In the genomic region with DNA sequence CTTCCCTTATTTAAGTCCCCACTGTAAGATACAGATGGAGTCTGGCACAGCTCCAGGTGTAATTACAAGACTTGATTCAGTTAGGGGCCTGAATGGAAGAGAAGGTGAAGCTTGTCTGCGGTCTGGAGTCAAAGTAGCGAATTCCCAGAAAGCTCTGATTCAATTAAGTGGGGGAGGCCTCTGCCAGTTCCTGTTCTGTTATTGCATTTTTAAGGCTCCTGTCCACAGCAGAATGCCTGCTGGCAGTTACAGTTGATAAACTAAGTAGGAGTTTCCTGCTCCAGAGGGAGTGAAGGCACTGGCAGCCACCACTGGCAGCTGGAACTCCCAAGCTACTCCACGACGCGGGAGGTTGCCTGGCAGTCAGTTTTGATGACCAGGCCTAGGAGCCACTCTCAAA, we compare ENCODE assay signal across 15 cellular contexts.
DNase-seq lines count a peak whose midpoint lies in the region; ATAC-seq, FAIRE-seq and TF ChIP-seq lines count a peak whose summit lies in the region.
"Had no signal": no experiment of that assay in that cellular context is flagged by ENCODE, and none has a peak within 500 bp of the region (broad histone marks: within the 10 kb centered on the region; RNA-seq: fewer than 3 reads in every experiment).

No MANE protein-coding gene starts in this region.

- no peak overlapping the region for H3K4me2 ChIP-seq in astrocyte (ENCODE audit: low read length)

- no peak overlapping the region for H3K27ac ChIP-seq in astrocyte (ENCODE audit: low read depth, low read length)

- DNase-seq in Kasumi-1 (lab: John Stamatoyannopoulos, UW) (peak; percentile 61 to 69), NCI-H2227 treated with DMSO at 0.1 percent for 48 hours (lab: John Stamatoyannopoulos, UW) (peak; percentile 89), astrocyte (ENCODE audit: low read depth) (peak; percentile 53), AG08395 (ENCODE audit: low spot score) (no peak), immature natural killer cell (no peak)
- DNase-seq: activated CD8-positive, alpha-beta memory T cell treated with anti-CD3 and anti-CD28 coated beads, Interleukin-2, amount 50 U/mL, for 4 hours; aorta; Caco-2; NCI-H526 treated with DMSO at 0.1 percent for 48 hours had no signal

- H3K36me3 Mint-ChIP-seq in astrocyte (ENCODE audit: low read depth, unreplicated experiment) (no peaks in the 10 kb centered on the region), nephron (ENCODE audit: low read depth) (no peaks in the 10 kb centered on the region), immature natural killer cell (no peaks in the 10 kb centered on the region)

- no peak overlapping the region for H3K4me3 ChIP-seq in astrocyte (ENCODE audit: insufficient read depth, low read depth, low read length)

- no peak overlapping the region for H3K4me3 Mint-ChIP-seq in astrocyte (ENCODE audit: unreplicated experiment)
- no peak overlapping the region for H3K4me3 Mint-ChIP-seq in nephron
- no peak overlapping the region for H3K4me3 Mint-ChIP-seq in immature natural killer cell
- H3K4me3 Mint-ChIP-seq: neural crest cell; T-helper 2 cell treated with Interferon-gamma antibody and Interleukin-4, amounts not matched to agents 5 μg/mL and 100 μg/mL, for 36 hours had no signal

- H2AFZ ChIP-seq in astrocyte (ENCODE audit: low read depth, low read length): no peak overlapping the region

- no peaks in the 10 kb centered on the region for H3K79me2 ChIP-seq in astrocyte (ENCODE audit: insufficient read depth, low read length)

- H3K27me3 Mint-ChIP-seq in astrocyte (ENCODE audit: low read depth, unreplicated experiment) (peaks cover 3% of the 10 kb centered on the region), nephron (ENCODE audit: low read depth) (peaks cover 3% of the 10 kb centered on the region), immature natural killer cell (ENCODE audit: low read depth in 3 of 3) (peaks cover 0 to 5% (median 0%) of the 10 kb centered on the region in 3 donors)

- no peaks in the 10 kb centered on the region for H3K4me1 ChIP-seq in astrocyte (ENCODE audit: insufficient read depth, low read length)
- H3K4me1 ChIP-seq: Caco-2 had no signal

- TF ChIP-seq CTCF in astrocyte (IDR thresholded peaks at IDR 0.05; ENCODE audit: insufficient read depth, low read depth, low read length): no peak
- no peak for TF ChIP-seq CTCF in nephron (IDR thresholded peaks at IDR 0.05; ENCODE audit: unreplicated experiment in 3 of 3)

- ATAC-seq in HG03439 (IDR thresholded peaks at IDR 0.05; ENCODE audit: unreplicated experiment): no peak
- ATAC-seq in GM19395 (IDR thresholded peaks at IDR 0.05; ENCODE audit: unreplicated experiment): no peak
- ATAC-seq: HCT116 had no signal

- H4K20me1 ChIP-seq in astrocyte (ENCODE audit: insufficient read depth, low read length): no peaks in the 10 kb centered on the region

- FAIRE-seq in astrocyte (lab: Jason Lieb, UNC): no peak

- no peaks in the 10 kb centered on the region for H3K9me3 Mint-ChIP-seq in astrocyte (ENCODE audit: unreplicated experiment)
- H3K9me3 Mint-ChIP-seq in nephron: no peaks in the 10 kb centered on the region
- H3K9me3 Mint-ChIP-seq in immature natural killer cell: peaks cover 0 to 2% (median 0%) of the 10 kb centered on the region in 6 donors
- H3K9me3 Mint-ChIP-seq: neural crest cell; T-helper 2 cell treated with Interferon-gamma antibody and Interleukin-4, amounts not matched to agents 5 μg/mL and 100 μg/mL, for 36 hours had no signal

- no peaks in the 10 kb centered on the region for H3K9me3 ChIP-seq in astrocyte (ENCODE audit: insufficient read depth, low read depth, low read length)
- H3K9me3 ChIP-seq: Caco-2 had no signal

- H3K36me3 ChIP-seq in astrocyte (ENCODE audit: insufficient read depth, low read length): no peaks in the 10 kb centered on the region

- no peak overlapping the region for H3K9ac ChIP-seq in astrocyte (ENCODE audit: low read length)

- H3K4me1 Mint-ChIP-seq in astrocyte (ENCODE audit: low read depth, unreplicated experiment) (peaks cover 2% of the 10 kb centered on the region), nephron (peaks cover 7% of the 10 kb centered on the region), immature natural killer cell (peaks cover 0 to under 1% of the 10 kb centered on the region in 2 donors)

- H3K27me3 ChIP-seq in astrocyte (ENCODE audit: insufficient read depth, low read length): no peaks in the 10 kb centered on the region

- no peak overlapping the region for H3K27ac Mint-ChIP-seq in astrocyte (ENCODE audit: unreplicated experiment)
- H3K27ac Mint-ChIP-seq in nephron: peak overlapping the region; percentile 25 to 84 (median 39)
- no peak overlapping the region for H3K27ac Mint-ChIP-seq in immature natural killer cell
- H3K27ac Mint-ChIP-seq: T-helper 2 cell treated with Interferon-gamma antibody and Interleukin-4, amounts not matched to agents 5 μg/mL and 100 μg/mL, for 36 hours had no signal

Comparison
In these comparisons a context has a peak if more than half of its experiments do, and no peak if none do; other contexts are left out.
1. DNase-seq: peak in Kasumi-1 (2 of 2), NCI-H2227 treated with DMSO at 0.1 percent for 48 hours (single experiment) and astrocyte (single experiment); none in AG08395 (single experiment) and immature natural killer cell (0 of 3).
2. H3K27ac Mint-ChIP-seq: peak in nephron (3 of 3); none in astrocyte (single experiment) and immature natural killer cell (0 of 6).